1 cellular context compared by ENCODE assay signal in genomic region chr1:93446837-93447451, GRCh38.
TF ChIP-seq lines count a peak whose summit lies in the region.

No MANE protein-coding gene starts in this region.

TF ChIP-seq in K562, 482 proteins besides CTCF, POLR2A, EP300 and RAD21 (continues in another document):
- TF ChIP-seq, protein P1, sequence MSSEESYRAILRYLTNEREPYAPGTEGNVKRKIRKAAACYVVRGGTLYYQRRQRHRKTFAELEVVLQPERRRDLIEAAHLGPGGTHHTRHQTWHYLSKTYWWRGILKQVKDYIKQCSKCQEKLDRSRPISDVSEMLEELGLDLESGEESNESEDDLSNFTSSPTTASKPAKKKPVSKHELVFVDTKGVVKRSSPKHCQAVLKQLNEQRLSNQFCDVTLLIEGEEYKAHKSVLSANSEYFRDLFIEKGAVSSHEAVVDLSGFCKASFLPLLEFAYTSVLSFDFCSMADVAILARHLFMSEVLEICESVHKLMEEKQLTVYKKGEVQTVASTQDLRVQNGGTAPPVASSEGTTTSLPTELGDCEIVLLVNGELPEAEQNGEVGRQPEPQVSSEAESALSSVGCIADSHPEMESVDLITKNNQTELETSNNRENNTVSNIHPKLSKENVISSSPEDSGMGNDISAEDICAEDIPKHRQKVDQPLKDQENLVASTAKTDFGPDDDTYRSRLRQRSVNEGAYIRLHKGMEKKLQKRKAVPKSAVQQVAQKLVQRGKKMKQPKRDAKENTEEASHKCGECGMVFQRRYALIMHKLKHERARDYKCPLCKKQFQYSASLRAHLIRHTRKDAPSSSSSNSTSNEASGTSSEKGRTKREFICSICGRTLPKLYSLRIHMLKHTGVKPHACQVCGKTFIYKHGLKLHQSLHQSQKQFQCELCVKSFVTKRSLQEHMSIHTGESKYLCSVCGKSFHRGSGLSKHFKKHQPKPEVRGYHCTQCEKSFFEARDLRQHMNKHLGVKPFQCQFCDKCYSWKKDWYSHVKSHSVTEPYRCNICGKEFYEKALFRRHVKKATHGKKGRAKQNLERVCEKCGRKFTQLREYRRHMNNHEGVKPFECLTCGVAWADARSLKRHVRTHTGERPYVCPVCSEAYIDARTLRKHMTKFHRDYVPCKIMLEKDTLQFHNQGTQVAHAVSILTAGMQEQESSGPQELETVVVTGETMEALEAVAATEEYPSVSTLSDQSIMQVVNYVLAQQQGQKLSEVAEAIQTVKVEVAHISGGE (CRISPR knock-in tag; IDR thresholded peaks at IDR 0.05), result peak in 1 of 3 experiments; percentile 70; a peak in 1 of 6 replicates
- TF ChIP-seq CBFA2T3 (IDR thresholded peaks at IDR 0.05) (peak; percentile 91), DMBX1 (CRISPR knock-in tag; IDR thresholded peaks at IDR 0.05; ENCODE audit: borderline replicate concordance) (0 out of 2 replicates have a peak, but pooled peaks have one; percentile 59), ZEB2 (IDR thresholded peaks at IDR 0.05) (peak; percentile 74), RBM17 (IDR thresholded peaks at IDR 0.05; ENCODE audit: borderline replicate concordance, low read depth, low read length) (no peak), SPI1 (IDR thresholded peaks at IDR 0.05; ENCODE audit: borderline replicate concordance, low read depth, low read length) (peak; percentile 73), ZFP1 (CRISPR knock-in tag; IDR thresholded peaks at IDR 0.05) (peak; percentile 82), ARID2 (IDR thresholded peaks at IDR 0.05) (no peak), CREB1 (IDR thresholded peaks at IDR 0.05) (0 out of 2 replicates have a peak, but pooled peaks have one; percentile 17), CREB1 (CRISPR knock-in tag; IDR thresholded peaks at IDR 0.05) (no peak), NFIC (IDR thresholded peaks at IDR 0.05) (peak; percentile 89), ZNF696 (CRISPR knock-in tag; conservative IDR thresholded peaks at IDR 0.05) (no peak), TRIM24 (IDR thresholded peaks at IDR 0.05) (peak in 1 of 2 experiments; percentile 65; a peak in 1 of 4 replicates), GABPA (tag; conservative IDR thresholded peaks at IDR 0.05; ENCODE audit: low read depth) (peak; percentile 35; the same call in 1 of the 2 replicates), HDAC1 (IDR thresholded peaks at IDR 0.05) (no peak), FOXK2 (conservative IDR thresholded peaks at IDR 0.05 in 1 of 2, IDR thresholded peaks at IDR 0.05 in 1 of 2; ENCODE audit: low read depth in 2 of 2) (peak in 1 of 2 experiments; percentile 18; a peak in 1 of 4 replicates), MEF2A (IDR thresholded peaks at IDR 0.05; ENCODE audit: control insufficient read depth, low read depth, low read length) (0 out of 2 replicates have a peak, but pooled peaks have one; percentile 8), MEF2D (tag; conservative IDR thresholded peaks at IDR 0.05; ENCODE audit: low read depth) (0 out of 2 replicates have a peak, but pooled peaks have one; percentile 47), TBL1XR1 (IDR thresholded peaks at IDR 0.05; ENCODE audit: low read length in 2 of 2) (peak in 1 of 2 experiments; percentile 25; a peak in 1 of 4 replicates), CREM (IDR thresholded peaks at IDR 0.05; ENCODE audit: low read depth) (0 out of 2 replicates have a peak, but pooled peaks have one; percentile 32), MBD2 (IDR thresholded peaks at IDR 0.05; ENCODE audit: borderline replicate concordance, low read depth) (no peak), ARID1B (IDR thresholded peaks at IDR 0.05) (peak; percentile 91), SNRNP70 (optimal IDR thresholded peaks at IDR 0.05; ENCODE audit: low read depth, low read length) (no peak), ETV6 (IDR thresholded peaks at IDR 0.05; ENCODE audit: borderline replicate concordance in 1 of 2, low read depth in 2 of 2, low read length in 1 of 2) (0 out of 4 replicates have a peak, but pooled peaks of 1 of the 2 experiments have one; percentile 28), ETV6 (CRISPR knock-in tag; IDR thresholded peaks at IDR 0.05; ENCODE audit: borderline replicate concordance) (no peak), HNRNPLL (IDR thresholded peaks at IDR 0.05; ENCODE audit: low read depth, low read length, poor library complexity, severe bottlenecking) (peak; percentile 58), SMARCC2 (IDR thresholded peaks at IDR 0.05; ENCODE audit: low read depth) (0 out of 2 replicates have a peak, but pooled peaks have one; percentile 15), CXXC5 (CRISPR knock-in tag; IDR thresholded peaks at IDR 0.05) (peak; percentile 83), GATAD2B (IDR thresholded peaks at IDR 0.05; ENCODE audit: borderline replicate concordance) (0 out of 2 replicates have a peak, but pooled peaks have one; percentile 46), ZZZ3 (IDR thresholded peaks at IDR 0.05) (no peak), GTF2E2 (tag; IDR thresholded peaks at IDR 0.05) (0 out of 2 replicates have a peak, but pooled peaks have one; percentile 29), SMARCA4 (IDR thresholded peaks at IDR 0.05) (peak; percentile 74; the same call in 1 of the 2 replicates), ELF1 (tag; IDR thresholded peaks at IDR 0.05) (peak; percentile 53), EP400 (IDR thresholded peaks at IDR 0.05) (0 out of 2 replicates have a peak, but pooled peaks have one; percentile 10), RBM25 (IDR thresholded peaks at IDR 0.05; ENCODE audit: low read depth, low read length, severe bottlenecking) (no peak), TAL1 (IDR thresholded peaks at IDR 0.05) (peak; percentile 89), GATA2 (CRISPR knock-in tag; IDR thresholded peaks at IDR 0.05) (peak; percentile 87), NRF1 (conservative IDR thresholded peaks at IDR 0.05 in 1 of 2, IDR thresholded peaks at IDR 0.05 in 1 of 2) (peak in 1 of 2 experiments; percentile 32; a peak in 1 of 4 replicates), DPF2 (IDR thresholded peaks at IDR 0.05) (peak; percentile 74), KLF16 (IDR thresholded peaks at IDR 0.05) (peak; percentile 76), PHB2 (IDR thresholded peaks at IDR 0.05; ENCODE audit: low read depth) (peak; percentile 58; the same call in 1 of the 2 replicates), CSDE1 (IDR thresholded peaks at IDR 0.05) (no peak), CC2D1A (IDR thresholded peaks at IDR 0.05) (no peak; the same call in 1 of the 2 replicates), PML (IDR thresholded peaks at IDR 0.05; ENCODE audit: low read length) (0 out of 2 replicates have a peak, but pooled peaks have one; percentile 57), ZFX (CRISPR knock-in tag; IDR thresholded peaks at IDR 0.05) (peak; percentile 41; the same call in 1 of the 2 replicates), NCOR1 (IDR thresholded peaks at IDR 0.05) (peak; percentile 82), CBFA2T2 (conservative IDR thresholded peaks at IDR 0.05) (peak; percentile 81), CTBP1 (IDR thresholded peaks at IDR 0.05; ENCODE audit: borderline replicate concordance) (peak; percentile 17; the same call in 1 of the 2 replicates), POLR2AphosphoS5 (IDR thresholded peaks at IDR 0.05; ENCODE audit: control insufficient read depth, insufficient read depth, low read depth, low read length) (peak; percentile 75), BHLHE40 (IDR thresholded peaks at IDR 0.05; ENCODE audit: low read length) (peak; percentile 37; the same call in 1 of the 2 replicates), THRAP3 (IDR thresholded peaks at IDR 0.05; ENCODE audit: borderline replicate concordance) (no peak), CREBBP (IDR thresholded peaks at IDR 0.05; ENCODE audit: low read depth, low read length) (no peak), ATF1 (CRISPR knock-in tag; IDR thresholded peaks at IDR 0.05) (no peak), ATF1 (tag; IDR thresholded peaks at IDR 0.05) (0 out of 2 replicates have a peak, but pooled peaks have one; percentile 20), ELF4 (CRISPR knock-in tag; IDR thresholded peaks at IDR 0.05) (no peak), ZNF644 (tag; IDR thresholded peaks at IDR 0.05; ENCODE audit: low read depth) (0 out of 2 replicates have a peak, but pooled peaks have one; percentile 30), DACH1 (IDR thresholded peaks at IDR 0.05; ENCODE audit: partially characterized antibody) (peak; percentile 33), FOXA3 (CRISPR knock-in tag; conservative IDR thresholded peaks at IDR 0.05 in 1 of 2, IDR thresholded peaks at IDR 0.05 in 1 of 2) (0 out of 4 replicates have a peak, but pooled peaks of 1 of the 2 experiments have one; percentile 15), TBP (optimal IDR thresholded peaks at IDR 0.05; ENCODE audit: low read depth, low read length) (peak; percentile 18), BCOR (IDR thresholded peaks at IDR 0.05) (peak; percentile 21; the same call in 1 of the 2 replicates), MEIS2 (IDR thresholded peaks at IDR 0.05; ENCODE audit: partially characterized antibody) (peak; percentile 28)
- TF ChIP-seq, protein P2, sequence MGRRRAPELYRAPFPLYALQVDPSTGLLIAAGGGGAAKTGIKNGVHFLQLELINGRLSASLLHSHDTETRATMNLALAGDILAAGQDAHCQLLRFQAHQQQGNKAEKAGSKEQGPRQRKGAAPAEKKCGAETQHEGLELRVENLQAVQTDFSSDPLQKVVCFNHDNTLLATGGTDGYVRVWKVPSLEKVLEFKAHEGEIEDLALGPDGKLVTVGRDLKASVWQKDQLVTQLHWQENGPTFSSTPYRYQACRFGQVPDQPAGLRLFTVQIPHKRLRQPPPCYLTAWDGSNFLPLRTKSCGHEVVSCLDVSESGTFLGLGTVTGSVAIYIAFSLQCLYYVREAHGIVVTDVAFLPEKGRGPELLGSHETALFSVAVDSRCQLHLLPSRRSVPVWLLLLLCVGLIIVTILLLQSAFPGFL (CRISPR knock-in tag; IDR thresholded peaks at IDR 0.05), result no peak
- TF ChIP-seq, protein P3, sequence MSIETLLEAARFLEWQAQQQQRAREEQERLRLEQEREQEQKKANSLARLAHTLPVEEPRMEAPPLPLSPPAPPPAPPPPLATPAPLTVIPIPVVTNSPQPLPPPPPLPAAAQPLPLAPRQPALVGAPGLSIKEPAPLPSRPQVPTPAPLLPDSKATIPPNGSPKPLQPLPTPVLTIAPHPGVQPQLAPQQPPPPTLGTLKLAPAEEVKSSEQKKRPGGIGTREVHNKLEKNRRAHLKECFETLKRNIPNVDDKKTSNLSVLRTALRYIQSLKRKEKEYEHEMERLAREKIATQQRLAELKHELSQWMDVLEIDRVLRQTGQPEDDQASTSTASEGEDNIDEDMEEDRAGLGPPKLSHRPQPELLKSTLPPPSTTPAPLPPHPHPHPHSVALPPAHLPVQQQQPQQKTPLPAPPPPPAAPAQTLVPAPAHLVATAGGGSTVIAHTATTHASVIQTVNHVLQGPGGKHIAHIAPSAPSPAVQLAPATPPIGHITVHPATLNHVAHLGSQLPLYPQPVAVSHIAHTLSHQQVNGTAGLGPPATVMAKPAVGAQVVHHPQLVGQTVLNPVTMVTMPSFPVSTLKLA (conservative IDR thresholded peaks at IDR 0.05), result peak in 1 of 2 experiments; percentile 53; a peak in 1 of 4 replicates
- TF ChIP-seq, protein P4, sequence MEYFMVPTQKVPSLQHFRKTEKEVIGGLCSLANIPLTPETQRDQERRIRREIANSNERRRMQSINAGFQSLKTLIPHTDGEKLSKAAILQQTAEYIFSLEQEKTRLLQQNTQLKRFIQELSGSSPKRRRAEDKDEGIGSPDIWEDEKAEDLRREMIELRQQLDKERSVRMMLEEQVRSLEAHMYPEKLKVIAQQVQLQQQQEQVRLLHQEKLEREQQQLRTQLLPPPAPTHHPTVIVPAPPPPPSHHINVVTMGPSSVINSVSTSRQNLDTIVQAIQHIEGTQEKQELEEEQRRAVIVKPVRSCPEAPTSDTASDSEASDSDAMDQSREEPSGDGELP (CRISPR knock-in tag; IDR thresholded peaks at IDR 0.05; ENCODE audit: borderline replicate concordance), result peak; percentile 57; the same call in 1 of the 2 replicates
- TF ChIP-seq, protein P5, sequence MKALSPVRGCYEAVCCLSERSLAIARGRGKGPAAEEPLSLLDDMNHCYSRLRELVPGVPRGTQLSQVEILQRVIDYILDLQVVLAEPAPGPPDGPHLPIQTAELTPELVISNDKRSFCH (CRISPR knock-in tag; IDR thresholded peaks at IDR 0.05), result no peak
- TF ChIP-seq, protein P5 (tag; IDR thresholded peaks at IDR 0.05), result peak; percentile 58; the same call in 1 of the 2 replicates
- TF ChIP-seq, protein P6, sequence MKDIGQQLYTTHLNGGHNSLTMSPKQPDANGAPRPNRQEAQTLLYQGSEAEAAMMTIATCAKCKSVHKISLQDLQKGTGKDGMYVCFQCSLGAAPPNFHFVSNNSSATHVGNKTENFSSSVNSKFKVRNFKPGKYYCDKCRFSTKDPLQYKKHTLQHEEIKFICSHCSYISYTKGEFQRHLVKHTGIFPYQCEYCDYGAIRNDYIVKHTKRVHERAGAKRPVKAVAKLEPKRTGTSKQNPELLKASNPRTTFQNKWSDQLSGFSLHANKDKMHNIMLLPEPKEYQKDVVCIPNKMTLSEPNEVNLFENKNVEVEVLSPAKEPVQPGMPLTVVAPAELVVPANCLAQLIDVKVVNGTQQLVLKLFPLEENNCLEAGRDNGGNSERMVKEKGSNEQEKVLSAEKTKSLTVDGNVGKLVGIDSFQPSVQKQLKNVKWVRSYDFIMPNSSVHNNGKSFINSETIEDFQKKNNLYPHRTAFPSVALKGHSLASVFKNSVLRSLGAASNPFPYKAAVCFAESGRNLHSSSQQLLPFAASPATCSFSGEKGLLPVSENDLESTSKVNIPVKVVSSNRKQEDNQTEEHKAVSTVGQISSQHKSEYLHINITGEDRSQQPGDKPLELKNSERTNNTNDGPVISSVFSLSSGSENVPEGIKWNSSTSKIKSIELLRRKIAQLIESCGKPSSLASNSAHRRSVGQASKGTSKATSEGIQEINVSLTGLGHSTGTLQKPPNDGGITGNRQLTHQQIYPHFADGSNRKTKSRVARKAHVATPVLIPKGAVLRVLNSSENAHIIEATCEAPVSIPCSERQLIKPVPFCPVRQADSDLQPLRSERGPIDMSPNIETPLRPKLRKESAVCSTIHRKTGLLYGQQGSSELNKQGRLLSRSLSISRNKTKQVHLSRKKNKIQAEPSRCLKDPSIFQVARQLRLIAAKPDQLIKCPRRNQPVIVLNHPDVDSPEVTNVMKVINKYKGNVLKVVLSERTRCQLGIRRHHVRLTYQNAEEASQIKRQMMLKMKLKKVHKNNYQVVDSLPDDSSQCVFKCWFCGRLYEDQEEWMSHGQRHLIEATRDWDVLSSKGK (CRISPR knock-in tag; IDR thresholded peaks at IDR 0.05), result no peak
- TF ChIP-seq, protein P7, sequence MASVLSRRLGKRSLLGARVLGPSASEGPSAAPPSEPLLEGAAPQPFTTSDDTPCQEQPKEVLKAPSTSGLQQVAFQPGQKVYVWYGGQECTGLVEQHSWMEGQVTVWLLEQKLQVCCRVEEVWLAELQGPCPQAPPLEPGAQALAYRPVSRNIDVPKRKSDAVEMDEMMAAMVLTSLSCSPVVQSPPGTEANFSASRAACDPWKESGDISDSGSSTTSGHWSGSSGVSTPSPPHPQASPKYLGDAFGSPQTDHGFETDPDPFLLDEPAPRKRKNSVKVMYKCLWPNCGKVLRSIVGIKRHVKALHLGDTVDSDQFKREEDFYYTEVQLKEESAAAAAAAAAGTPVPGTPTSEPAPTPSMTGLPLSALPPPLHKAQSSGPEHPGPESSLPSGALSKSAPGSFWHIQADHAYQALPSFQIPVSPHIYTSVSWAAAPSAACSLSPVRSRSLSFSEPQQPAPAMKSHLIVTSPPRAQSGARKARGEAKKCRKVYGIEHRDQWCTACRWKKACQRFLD (CRISPR knock-in tag; IDR thresholded peaks at IDR 0.05), result peak; percentile 59; the same call in 1 of the 2 replicates
